ENCODE assay signal across 1 cellular context in the genomic region with DNA sequence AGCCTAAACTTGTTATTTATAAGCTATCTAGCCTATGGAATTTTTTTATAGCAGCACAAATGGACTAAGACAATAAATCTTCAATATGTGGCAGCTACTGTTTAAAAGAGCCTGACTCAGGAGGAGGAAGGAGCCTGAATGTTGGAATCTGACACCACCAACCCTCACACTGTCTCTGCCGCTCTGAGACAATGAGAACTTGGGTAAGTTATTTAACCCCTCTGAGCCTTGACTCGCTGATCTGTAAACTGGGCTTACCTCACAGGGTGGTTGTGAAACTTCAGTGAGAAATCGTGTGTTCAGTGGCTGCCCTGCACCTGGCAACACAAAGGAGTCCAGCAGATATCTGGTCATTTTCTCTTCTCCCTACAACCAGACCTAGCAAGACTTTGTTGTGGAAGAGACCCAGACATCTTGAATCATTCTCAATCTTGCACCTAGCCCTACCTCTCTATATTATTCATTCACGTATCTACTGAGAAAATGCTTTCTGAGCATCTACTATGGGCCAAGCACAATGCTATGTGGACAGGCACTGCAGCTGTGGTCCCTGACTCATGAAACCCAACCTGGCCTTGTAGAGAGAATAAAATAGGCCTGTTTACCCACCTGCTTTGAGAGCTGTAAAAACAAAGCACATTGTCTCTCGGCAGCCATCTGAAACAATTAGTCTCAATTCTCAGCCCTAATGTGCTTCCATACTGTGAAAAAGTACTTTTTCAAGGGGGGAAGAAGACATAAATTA.
TF ChIP-seq lines count a peak whose summit lies in the region.

No MANE protein-coding gene starts in this region.

TF ChIP-seq in GM12878, 131 proteins besides CTCF, POLR2A, EP300 and RAD21 (continued from another document):
- TF ChIP-seq FOXK2 (IDR thresholded peaks at IDR 0.05): no peak
- TF ChIP-seq GABPA (IDR thresholded peaks at IDR 0.05; ENCODE audit: low read depth): no peak
- no peak for TF ChIP-seq SUPT20H (IDR thresholded peaks at IDR 0.05; ENCODE audit: borderline replicate concordance, control insufficient read depth, low read depth, low read length)
- no peak for TF ChIP-seq NRF1 (conservative IDR thresholded peaks at IDR 0.05; ENCODE audit: low read depth, low read length)
- no peak for TF ChIP-seq CHD1 (IDR thresholded peaks at IDR 0.05; ENCODE audit: low read depth, low read length)
- TF ChIP-seq, protein P1, sequence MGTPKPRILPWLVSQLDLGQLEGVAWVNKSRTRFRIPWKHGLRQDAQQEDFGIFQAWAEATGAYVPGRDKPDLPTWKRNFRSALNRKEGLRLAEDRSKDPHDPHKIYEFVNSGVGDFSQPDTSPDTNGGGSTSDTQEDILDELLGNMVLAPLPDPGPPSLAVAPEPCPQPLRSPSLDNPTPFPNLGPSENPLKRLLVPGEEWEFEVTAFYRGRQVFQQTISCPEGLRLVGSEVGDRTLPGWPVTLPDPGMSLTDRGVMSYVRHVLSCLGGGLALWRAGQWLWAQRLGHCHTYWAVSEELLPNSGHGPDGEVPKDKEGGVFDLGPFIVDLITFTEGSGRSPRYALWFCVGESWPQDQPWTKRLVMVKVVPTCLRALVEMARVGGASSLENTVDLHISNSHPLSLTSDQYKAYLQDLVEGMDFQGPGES (IDR thresholded peaks at IDR 0.05): no peak
- TF ChIP-seq SUZ12 (IDR thresholded peaks at IDR 0.05; ENCODE audit: unreplicated experiment): no peak
